ENCODE assay signal across 8 cellular contexts in genomic region chr3:101677436-101678286, GRCh38. TPM values are rescaled to one million over a fixed set of nuclear protein-coding genes. Genes with fewer than 3 reads are reported as not detected.
DNase-seq lines count a peak whose midpoint lies in the region; ATAC-seq, FAIRE-seq and TF ChIP-seq lines count a peak whose summit lies in the region.

No MANE protein-coding gene starts in this region.

- peaks cover 17 to 23% of the 10 kb centered on the region in 2 donors for H3K4me1 ChIP-seq in gastrocnemius medialis

- TF ChIP-seq CTCF in WI38 (IDR thresholded peaks at IDR 0.05; ENCODE audit: low read depth, low read length) = no peak
- TF ChIP-seq CTCF in fibroblast of villous mesenchyme (IDR thresholded peaks at IDR 0.05; ENCODE audit: insufficient read depth, low read depth, low read length) = no peak
- peak in 1 of 5 experiments; percentile 6 for TF ChIP-seq CTCF in gastrocnemius medialis (IDR thresholded peaks at IDR 0.05 in 4 of 5, conservative IDR thresholded peaks at IDR 0.05 in 1 of 5)
- TF ChIP-seq CTCF in GM13976 (IDR thresholded peaks at IDR 0.05; ENCODE audit: borderline replicate concordance, control extremely low read depth, extremely low read depth, insufficient read depth, missing control alignments) = no peak

- DNase-seq in GM12891 (ENCODE audit: insufficient read length, low spot score) (no peak), fibroblast of villous mesenchyme (ENCODE audit: low read depth) (no peak), gastrocnemius medialis (no peak), SW 1271 (lab: John Stamatoyannopoulos, UW) (no peak), NCI-H2081 (lab: John Stamatoyannopoulos, UW) (no peak), SKM-1 (lab: John Stamatoyannopoulos, UW; ENCODE audit: unreplicated experiment) (no peak), GM13976 (ENCODE audit: low spot score) (no peak)

- FAIRE-seq in GM12891 (lab: Jason Lieb, UNC) = no peak

- no peaks in the 10 kb centered on the region for H3K27me3 ChIP-seq in gastrocnemius medialis

- H3K36me3 ChIP-seq in gastrocnemius medialis = peaks cover 0 to 29% of the 10 kb centered on the region in 2 donors

- intact Hi-C loops in gastrocnemius medialis (cut with DNase I; ENCODE audit: low total_unique reads) = loop anchor here (1.0 to 5.0 kb wide), 4 partner anchors 9 to 165 kb away; partner anchors contain the start of genes CEP97, PCNP, RPL24 and SENP7

- ATAC-seq in gastrocnemius medialis = no peak

- H3K4me3 ChIP-seq in WI38 (ENCODE audit: low read depth, low read length) (peak overlapping the region; percentile 54), fibroblast of villous mesenchyme (ENCODE audit: low read depth, low read length) (peak overlapping the region; percentile 45), gastrocnemius medialis (peak overlapping the region; percentile 62 to 100 (median 92))

- no peaks in the 10 kb centered on the region for H3K9me3 ChIP-seq in gastrocnemius medialis

- no peak; the same call in 1 of the 2 replicates for TF ChIP-seq POLR2A in GM12891 (IDR thresholded peaks at IDR 0.05; ENCODE audit: low read depth, low read length)
- TF ChIP-seq POLR2A in gastrocnemius medialis (IDR thresholded peaks at IDR 0.05) = no peak

- in situ Hi-C loops in gastrocnemius medialis (cut with MboI; ENCODE audit: low sequenced_read_pairs in 4 of 4) (no loop called here), GM13976 (cut with MboI; ENCODE audit: low sequenced_read_pairs, unreplicated experiment) (no loop called here)

- H3K27ac ChIP-seq in gastrocnemius medialis = peak overlapping the region; percentile 95 to 99 (median 98)

TF ChIP-seq in GM12891, 5 proteins besides CTCF, POLR2A, EP300 and RAD21:
- TF ChIP-seq POLR2AphosphoS5 (IDR thresholded peaks at IDR 0.05; ENCODE audit: low read depth, low read length) (peak; percentile 71; the same call in 1 of the 2 replicates), TAF1 (IDR thresholded peaks at IDR 0.05; ENCODE audit: low read depth, low read length) (no peak)

RNA-seq across cellular contexts. Expression of gene ZBTB11, which starts 0.7 kb away (rescaled TPM):
- polyA plus RNA-seq in GM12891 (2012; ENCODE audit: low read depth, missing spikeins) = 6.4 TPM
- total RNA-seq in fibroblast of villous mesenchyme = 20.9 and 33.2 TPM in 2 replicates
- 10 to 100 TPM; 14.6 to 20.9 (median 16.1) TPM for total RNA-seq in gastrocnemius medialis

RNA-seq across cellular contexts. Expression of gene RPL24, which starts 8.9 kb away (rescaled TPM):
- polyA plus RNA-seq in GM12891 (2012; ENCODE audit: low read depth, missing spikeins) = 4,162 TPM
- 1,523 and 2,114 TPM in 2 replicates for total RNA-seq in fibroblast of villous mesenchyme
- 1,000 to 10,000 TPM; 1,085 to 1,329 (median 1,254) TPM for total RNA-seq in gastrocnemius medialis

RNA-seq across cellular contexts. Expression of gene CEP97, which starts 46.8 kb away (rescaled TPM):
- polyA plus RNA-seq in GM12891 (2012; ENCODE audit: low read depth, missing spikeins) = 3.2 TPM
- 14.2 and 24.6 TPM in 2 replicates for total RNA-seq in fibroblast of villous mesenchyme
- total RNA-seq in gastrocnemius medialis = 10 to 100 TPM in 3 of 4 donors, 1 to 10 TPM in 1; 8.3 to 20.0 (median 13.2) TPM
